ENCODE assay signal across 8 cellular contexts in genomic region chr16:25106567-25107465, GRCh38. TPM values are rescaled to one million over a fixed set of nuclear protein-coding genes. Genes with fewer than 3 reads are reported as not detected.
DNase-seq lines count a peak whose midpoint lies in the region; ATAC-seq and TF ChIP-seq lines count a peak whose summit lies in the region.

No MANE protein-coding gene starts in this region.

- H3K27me3 ChIP-seq in H9 (ENCODE audit: insufficient read depth, low read length) (no peaks in the 10 kb centered on the region), heart left ventricle (no peaks in the 10 kb centered on the region), trophoblast cell (ENCODE audit: insufficient read depth, low read length) (no peaks in the 10 kb centered on the region), thyroid gland (no peaks in the 10 kb centered on the region)

- H3K4me3 Mint-ChIP-seq in H9 = peak overlapping the region; percentile 98

- peak overlapping the region; percentile 86 for H3K9ac ChIP-seq in H9 (ENCODE audit: extremely low read depth, insufficient read length, low read length)
- peak overlapping the region; percentile 92 for H3K9ac ChIP-seq in trophoblast cell (ENCODE audit: low read length)

- peaks cover 9% of the 10 kb centered on the region for H3K23me2 ChIP-seq in H9 (ENCODE audit: insufficient read length, low read depth, low read length, poor library complexity, severe bottlenecking)

- no peak overlapping the region for H3K56ac ChIP-seq in H9 (ENCODE audit: insufficient read length, low read depth, low read length)

- H3K27me3 Mint-ChIP-seq in H9 (ENCODE audit: low read depth) = peaks cover 6% of the 10 kb centered on the region

- H3K4me1 ChIP-seq in H9 (ENCODE audit: insufficient read depth, low read length) (peaks cover 2% of the 10 kb centered on the region; the same call in 1 of the 2 replicates), heart left ventricle (peaks cover 0 to 39% (median 28%) of the 10 kb centered on the region in 12 donors), trophoblast cell (ENCODE audit: control insufficient read depth in 1 of 2, insufficient read depth in 2 of 2, low read length in 2 of 2) (peaks cover 3% of the 10 kb centered on the region in 2 experiments), thyroid gland (peaks cover 7 to 26% of the 10 kb centered on the region in 2 donors)

- H3T11ph ChIP-seq in H9 (ENCODE audit: low read length) = no peak overlapping the region

- no peaks in the 10 kb centered on the region; the same call in none of the 2 replicates for H3K79me2 ChIP-seq in H9 (ENCODE audit: insufficient read depth, low read length)
- peaks cover 4% of the 10 kb centered on the region for H3K79me2 ChIP-seq in trophoblast cell (ENCODE audit: control insufficient read depth, insufficient read depth, low read length, poor library complexity)

- no peak overlapping the region for H2BK5ac ChIP-seq in H9 (ENCODE audit: insufficient read length, low read length)
- no peak overlapping the region for H2BK5ac ChIP-seq in trophoblast cell (ENCODE audit: low read depth, low read length, poor library complexity)

- DNase-seq in EL = peak; percentile 89
- DNase-seq in H9 = peak; percentile 96
- peak; percentile 89 for DNase-seq in NCI-H1092 (lab: John Stamatoyannopoulos, UW)
- peak; percentile 36 to 83 for DNase-seq in SW 1271 (lab: John Stamatoyannopoulos, UW)
- peak; percentile 82 for DNase-seq in amniotic epithelial cell (ENCODE audit: low read depth)
- DNase-seq in heart left ventricle = peak; percentile 96 to 97 (median 97)
- DNase-seq in trophoblast cell = peak; percentile 92 to 96
- DNase-seq in thyroid gland = peak; percentile 97 to 98

- H2BK120ac ChIP-seq in H9 (ENCODE audit: low read depth, low read length, poor library complexity, severe bottlenecking) = no peak overlapping the region
- H2BK120ac ChIP-seq in trophoblast cell (ENCODE audit: insufficient read depth, low read length, poor library complexity) = peak overlapping the region; percentile 24

- no peaks in the 10 kb centered on the region for H3K9me3 Mint-ChIP-seq in H9

- peak overlapping the region; percentile 92 to 98 (median 97); a peak in 6 of 7 replicates for H3K27ac Mint-ChIP-seq in H9

- peak; percentile 79 to 92 (median 88) for ATAC-seq in heart left ventricle

- no peaks in the 10 kb centered on the region for H3K36me3 ChIP-seq in heart left ventricle
- H3K36me3 ChIP-seq in trophoblast cell (ENCODE audit: control insufficient read depth in 1 of 2, insufficient read depth in 2 of 2, low read length in 2 of 2) = no peaks in the 10 kb centered on the region
- H3K36me3 ChIP-seq in thyroid gland = no peaks in the 10 kb centered on the region

- intact Hi-C loops in heart left ventricle (cut with DNase I) (loop anchor here in 7 of 10 donors (1.0 to 10.0 kb wide), 7 partner anchors 40 to 572 kb away; partner anchors contain the start of gene RBBP6 (in 1 of the 7)), thyroid gland (cut with DNase I) (loop anchor here (5.0 kb wide), 1 partner anchor 40 kb away; no protein-coding TSS in a partner anchor)

- WGBS in H9 (ENCODE audit: extremely low coverage, insufficient read length, low lambda C conversion rate) = no CpG with 5 or more reads among the region's 63 CpGs
- 0 to 1% (median 1%) methylated on average over 43 to 63 of the region's 63 CpGs for WGBS in heart left ventricle, 4 donors
- no CpG with 5 or more reads among the region's 63 CpGs for WGBS in trophoblast cell (ENCODE audit: extremely low coverage, insufficient coverage, insufficient read length)
- WGBS in thyroid gland, 2 donors = 0% methylated on average over 30 to 38 of the region's 63 CpGs

- H3K4me3 ChIP-seq in heart left ventricle (peak overlapping the region; percentile 52 to 94 (median 82)), trophoblast cell (ENCODE audit: low read depth, low read length) (peak overlapping the region; percentile 82), thyroid gland (replicated peaks in 1 of 3) (peak overlapping the region; percentile 32 to 83 (median 47))

- H2BK12ac ChIP-seq in H9 (ENCODE audit: insufficient read length, low read depth, low read length) (no peak overlapping the region), trophoblast cell (ENCODE audit: low read length) (no peak overlapping the region)

- peak overlapping the region; percentile 19 for H4K8ac ChIP-seq in H9 (replicated peaks; ENCODE audit: insufficient read length, low read depth, low read length)
- H4K8ac ChIP-seq in trophoblast cell (ENCODE audit: low read depth, low read length) = peak overlapping the region; percentile 92

- H3K9me3 ChIP-seq in H9 (ENCODE audit: control insufficient read depth, low read depth, low read length) = no peaks in the 10 kb centered on the region
- no peaks in the 10 kb centered on the region for H3K9me3 ChIP-seq in heart left ventricle
- peaks cover 2% of the 10 kb centered on the region for H3K9me3 ChIP-seq in trophoblast cell (ENCODE audit: insufficient read depth, low read depth, low read length)
- no peaks in the 10 kb centered on the region for H3K9me3 ChIP-seq in thyroid gland

- H4K5ac ChIP-seq in H9 (ENCODE audit: insufficient read length, low read depth, low read length) = no peak overlapping the region

- H3K4me1 Mint-ChIP-seq in H9 = peaks cover 13 to 21% of the 10 kb centered on the region in 2 experiments

- H3K18ac ChIP-seq in H9 (ENCODE audit: insufficient read length, low read depth, low read length) (peak overlapping the region; percentile 85), trophoblast cell (ENCODE audit: low read length) (peak overlapping the region; percentile 18)

- TF ChIP-seq POLR2A in heart left ventricle (IDR thresholded peaks at IDR 0.05) = peak in 1 of 2 donors; percentile 79
- peak in 1 of 2 donors; percentile 80 for TF ChIP-seq POLR2A in thyroid gland (IDR thresholded peaks at IDR 0.05)

- H4K12ac ChIP-seq in trophoblast cell (ENCODE audit: low read depth, low read length) = peak overlapping the region; percentile 31

- H3K14ac ChIP-seq in H9 (ENCODE audit: insufficient read depth, low read length) = peak overlapping the region; percentile 86
- peak overlapping the region; percentile 31 for H3K14ac ChIP-seq in trophoblast cell (ENCODE audit: low read length)

- H4K20me1 ChIP-seq in H9 (ENCODE audit: control insufficient read depth, insufficient read depth, insufficient read length) = no peaks in the 10 kb centered on the region

- H3K4me2 ChIP-seq in H9 (ENCODE audit: insufficient read depth, insufficient read length, low read length) (peak overlapping the region; percentile 84), trophoblast cell (ENCODE audit: low read length) (peak overlapping the region; percentile 91)

- TF ChIP-seq CTCF in H9 (conservative IDR thresholded peaks at IDR 0.05) = peak; percentile 51; the same call in 2 of the 3 replicates
- TF ChIP-seq CTCF in heart left ventricle (IDR thresholded peaks at IDR 0.05) = peak in 9 of 12 donors; percentile 14 to 53 (median 34)
- peak in 1 of 6 experiments; percentile 17 for TF ChIP-seq CTCF in thyroid gland (IDR thresholded peaks at IDR 0.05)

- H2BK15ac ChIP-seq in H9 (ENCODE audit: low read depth, low read length) = no peak overlapping the region

- H4K91ac ChIP-seq in H9 (ENCODE audit: insufficient read length, low read depth, low read length) = no peak overlapping the region
- H4K91ac ChIP-seq in trophoblast cell (ENCODE audit: low read depth, low read length) = peak overlapping the region; percentile 61

- H2AFZ ChIP-seq in H9 (ENCODE audit: low read length) (no peak overlapping the region), trophoblast cell (ENCODE audit: insufficient read depth, low read length, poor library complexity) (peak overlapping the region; percentile 48)

- H2BK20ac ChIP-seq in H9 (ENCODE audit: low read depth, low read length, poor library complexity, severe bottlenecking) = no peak overlapping the region

- H3K23ac ChIP-seq in H9 (ENCODE audit: insufficient read length, low read depth, low read length) (no peak overlapping the region), trophoblast cell (ENCODE audit: low read length) (no peak overlapping the region)

- H3K4ac ChIP-seq in H9 (ENCODE audit: low read depth, low read length) = no peak overlapping the region
- H3K4ac ChIP-seq in trophoblast cell (ENCODE audit: low read depth, low read length) = peak overlapping the region; percentile 1

- no peak overlapping the region for H3K27ac ChIP-seq in H9 (ENCODE audit: insufficient read length, low read depth, low read length)
- H3K27ac ChIP-seq in heart left ventricle = peak overlapping the region; percentile 59 to 94 (median 90)
- H3K27ac ChIP-seq in trophoblast cell (ENCODE audit: low read depth, low read length) = no peak overlapping the region
- peak overlapping the region; percentile 45 to 73 (median 70) for H3K27ac ChIP-seq in thyroid gland

- H3K79me1 ChIP-seq in H9 (ENCODE audit: insufficient read depth, low read depth, low read length, poor library complexity, severe bottlenecking) (no peaks in the 10 kb centered on the region), trophoblast cell (ENCODE audit: low read length) (peaks cover 9% of the 10 kb centered on the region)

- H2AK5ac ChIP-seq in H9 (ENCODE audit: insufficient read length, low read length) = no peak overlapping the region
- no peak overlapping the region for H2AK5ac ChIP-seq in trophoblast cell (ENCODE audit: low read length)

- no peaks in the 10 kb centered on the region for H3K36me3 Mint-ChIP-seq in H9 (ENCODE audit: insufficient read depth in 1 of 3, low read depth in 3 of 3)

RNA-seq across cellular contexts. Expression of gene LCMT1, which starts 4.7 kb away (rescaled TPM):
- total RNA-seq in H9 (2021) (80.6 and 81.2 TPM in 2 replicates), heart left ventricle (10 to 100 TPM; 33.6 to 50.0 (median 39.6) TPM), thyroid gland (10 to 100 TPM; 26.8 to 42.6 (median 29.8) TPM)
- 10 to 100 TPM; 36.2 to 49.8 TPM for polyA plus RNA-seq in heart left ventricle
- 63.4 and 67.6 TPM in 2 replicates for polyA plus RNA-seq in trophoblast cell (2013)

Comparison
In these comparisons a context has a peak if more than half of its experiments do, and no peak if none do; other contexts are left out.
1. H3K27ac ChIP-seq: peak in heart left ventricle (12 of 12) and thyroid gland (3 of 3); none in H9 (single experiment) and trophoblast cell (single experiment).
2. Peak in every context shown above with its lines, with median percentiles within 50 percentile points of each other: DNase-seq and H3K4me3 ChIP-seq.